1 cellular context compared by ENCODE assay signal in genomic region chr20:59042796-59043621, GRCh38.
TF ChIP-seq lines count a peak whose summit lies in the region.

No MANE protein-coding gene starts in this region.

TF ChIP-seq in GM12878, 131 proteins besides CTCF, POLR2A, EP300 and RAD21 (continued from another document):
- TF ChIP-seq E4F1 (IDR thresholded peaks at IDR 0.05; ENCODE audit: borderline replicate concordance, partially characterized antibody): no peak
- TF ChIP-seq BRCA1 (IDR thresholded peaks at IDR 0.05; ENCODE audit: low read depth, low read length): no peak
- no peak for TF ChIP-seq BCL3 (IDR thresholded peaks at IDR 0.05; ENCODE audit: borderline replicate concordance, insufficient read depth, low read depth, low read length, poor library complexity, severe bottlenecking)
- no peak for TF ChIP-seq PKNOX1 (IDR thresholded peaks at IDR 0.05)
- TF ChIP-seq ESRRA (IDR thresholded peaks at IDR 0.05; ENCODE audit: low read length): no peak
- TF ChIP-seq RELB (IDR thresholded peaks at IDR 0.05; ENCODE audit: low read depth): no peak
- TF ChIP-seq TAF1 (IDR thresholded peaks at IDR 0.05; ENCODE audit: borderline replicate concordance, low read depth, low read length): no peak
- no peak for TF ChIP-seq KLF5 (IDR thresholded peaks at IDR 0.05; ENCODE audit: partially characterized antibody)
- no peak for TF ChIP-seq MEF2B (IDR thresholded peaks at IDR 0.05; ENCODE audit: partially characterized antibody, poor library complexity, severe bottlenecking)
- no peak for TF ChIP-seq TBL1XR1 (IDR thresholded peaks at IDR 0.05; ENCODE audit: low read depth, low read length)
- TF ChIP-seq ZNF384 (IDR thresholded peaks at IDR 0.05; ENCODE audit: borderline replicate concordance, low read depth, low read length): no peak
- TF ChIP-seq RUNX3 (IDR thresholded peaks at IDR 0.05; ENCODE audit: low read length): no peak
- TF ChIP-seq TCF7 (IDR thresholded peaks at IDR 0.05; ENCODE audit: borderline replicate concordance): no peak
- TF ChIP-seq SMARCA5 (IDR thresholded peaks at IDR 0.05): 0 out of 2 replicates have a peak, but pooled peaks have one; percentile 15
